14 cellular contexts compared by ENCODE assay signal in genomic region chr5:125134216-125135081, GRCh38.
DNase-seq lines count a peak whose midpoint lies in the region; ATAC-seq, FAIRE-seq and TF ChIP-seq lines count a peak whose summit lies in the region.
"Had no signal": no experiment of that assay in that cellular context is flagged by ENCODE, and none has a peak within 500 bp of the region (broad histone marks: within the 10 kb centered on the region; RNA-seq: fewer than 3 reads in every experiment).

No MANE protein-coding gene starts in this region.

- CTCF ChIA-PET in BJ (lab: Yijun Ruan, JAX) = no interaction called here
- CTCF ChIA-PET in T-cell (lab: Charles Lee) = no interaction called here

- peak; percentile 89 for DNase-seq in BJ (ENCODE audit: low read depth)
- peak; percentile 90 for DNase-seq in NCI-H460 (ENCODE audit: extremely low read depth, low read depth)
- peak; percentile 72 for DNase-seq in non-pigmented ciliary epithelial cell (ENCODE audit: low read depth)
- DNase-seq in putamen (ENCODE audit: low spot score) = no peak
- DNase-seq in T-cell = no peak
- no peak for DNase-seq in coronary artery (ENCODE audit: low spot score)
- DNase-seq in mucosa of gallbladder (ENCODE audit: low spot score) = no peak
- DNase-seq: activated CD4-positive, alpha-beta T cell treated with anti-CD3 and anti-CD28 coated beads for 48 hours; activated naive CD4-positive, alpha-beta T cell treated with anti-CD3 and anti-CD28 coated beads, Interleukin-2, amount 10 ng/mL, durations not matched to agents 7 days and 5 days; KG1; NCI-H446; psoas muscle; upper lobe of right lung had no signal

- H3K27ac Mint-ChIP-seq in T-cell = no peak overlapping the region
- H3K27ac Mint-ChIP-seq: activated naive CD4-positive, alpha-beta T cell treated with anti-CD3 and anti-CD28 coated beads, Interleukin-2, amount 10 ng/mL, durations not matched to agents 7 days and 5 days had no signal

- no peak overlapping the region for H3K4me3 Mint-ChIP-seq in T-cell
- H3K4me3 Mint-ChIP-seq: activated naive CD4-positive, alpha-beta T cell treated with anti-CD3 and anti-CD28 coated beads, Interleukin-2, amount 10 ng/mL, durations not matched to agents 7 days and 5 days had no signal

- no peaks in the 10 kb centered on the region for H3K4me1 Mint-ChIP-seq in T-cell
- H3K4me1 Mint-ChIP-seq: activated naive CD4-positive, alpha-beta T cell treated with anti-CD3 and anti-CD28 coated beads, Interleukin-2, amount 10 ng/mL, durations not matched to agents 7 days and 5 days had no signal

- POLR2A ChIA-PET in BJ (lab: Charles Lee) (no interaction called here), T-cell (lab: Charles Lee) (no interaction called here)

- TF ChIP-seq CTCF in BJ (IDR thresholded peaks at IDR 0.05; ENCODE audit: insufficient read depth, low read depth, low read length) (no peak), coronary artery (IDR thresholded peaks at IDR 0.05) (no peak)

- FAIRE-seq in endometrium (lab: Jason Lieb, UNC) = peak; percentile 66

- no peaks in the 10 kb centered on the region for H3K36me3 Mint-ChIP-seq in T-cell
- H3K36me3 Mint-ChIP-seq: activated naive CD4-positive, alpha-beta T cell treated with anti-CD3 and anti-CD28 coated beads, Interleukin-2, amount 10 ng/mL, durations not matched to agents 7 days and 5 days had no signal

- H3K9me3 Mint-ChIP-seq in T-cell = peaks cover under 1 to 22% (median 5%) of the 10 kb centered on the region in 3 donors

- ATAC-seq in T-cell (replicated peaks in 1 of 4) = no peak
- ATAC-seq: psoas muscle, upper lobe of right lung had no signal

- no peaks in the 10 kb centered on the region for H3K27me3 ChIP-seq in BJ (ENCODE audit: control insufficient read depth, insufficient read depth, low read length)
- H3K27me3 ChIP-seq: upper lobe of right lung had no signal

- H3K4me3 ChIP-seq in BJ (ENCODE audit: low read depth, low read length) = no peak overlapping the region
- no peak overlapping the region for H3K4me3 ChIP-seq in coronary artery
- H3K4me3 ChIP-seq: psoas muscle, upper lobe of right lung had no signal

- H3K36me3 ChIP-seq in BJ (ENCODE audit: control insufficient read depth, insufficient read depth, low read length) = no peaks in the 10 kb centered on the region
- H3K36me3 ChIP-seq: upper lobe of right lung had no signal

- no peaks in the 10 kb centered on the region for H3K27me3 Mint-ChIP-seq in T-cell
- H3K27me3 Mint-ChIP-seq: activated naive CD4-positive, alpha-beta T cell treated with anti-CD3 and anti-CD28 coated beads, Interleukin-2, amount 10 ng/mL, durations not matched to agents 7 days and 5 days had no signal

- H3K27ac ChIP-seq in coronary artery = no peak overlapping the region
- H3K27ac ChIP-seq: psoas muscle, upper lobe of right lung had no signal

Comparison
In these comparisons a context has a peak if more than half of its experiments do, and no peak if none do; other contexts are left out.
1. DNase-seq: peak in BJ (single experiment), NCI-H460 (single experiment) and non-pigmented ciliary epithelial cell (single experiment); none in putamen (single experiment), T-cell (0 of 34), coronary artery (single experiment) and mucosa of gallbladder (single experiment).